1 cellular context compared by ENCODE assay signal in genomic region chr3:120772081-120772480, GRCh38.
A peak's percentile ranks its signal among the peaks of the same experiment; 100 is the strongest.
TF ChIP-seq lines count a peak whose summit lies in the region.

No MANE protein-coding gene starts in this region.

TF ChIP-seq in GM12878, 131 proteins besides CTCF, POLR2A, EP300 and RAD21:
- TF ChIP-seq CHD4 (IDR thresholded peaks at IDR 0.05) (no peak), TAF1 (IDR thresholded peaks at IDR 0.05; ENCODE audit: borderline replicate concordance, low read depth, low read length) (no peak), ZBTB11 (CRISPR knock-in tag; IDR thresholded peaks at IDR 0.05) (no peak), SRF (IDR thresholded peaks at IDR 0.05; ENCODE audit: low read depth in 2 of 2, low read length in 2 of 2) (no peak), ZNF274 (IDR thresholded peaks at IDR 0.05; ENCODE audit: insufficient read depth, insufficient read length) (no peak), RELB (IDR thresholded peaks at IDR 0.05; ENCODE audit: low read depth) (no peak), ZNF207 (IDR thresholded peaks at IDR 0.05; ENCODE audit: borderline replicate concordance) (no peak), CHD2 (IDR thresholded peaks at IDR 0.05; ENCODE audit: borderline replicate concordance, low read depth, low read length) (no peak), BRCA1 (IDR thresholded peaks at IDR 0.05; ENCODE audit: low read depth, low read length) (no peak), NBN (IDR thresholded peaks at IDR 0.05) (no peak), SPI1 (IDR thresholded peaks at IDR 0.05; ENCODE audit: borderline replicate concordance, insufficient read depth, low read depth, low read length) (no peak), BHLHE40 (IDR thresholded peaks at IDR 0.05; ENCODE audit: borderline replicate concordance in 1 of 2, low read depth in 2 of 2, low read length in 1 of 2) (peak in 1 of 2 experiments; percentile 20; a peak in 1 of 4 replicates), RAD51 (IDR thresholded peaks at IDR 0.05) (peak; percentile 20; the same call in 1 of the 2 replicates), IRF4 (IDR thresholded peaks at IDR 0.05; ENCODE audit: low read depth, low read length) (no peak), CBFB (IDR thresholded peaks at IDR 0.05; ENCODE audit: low read depth) (no peak), PRDM15 (CRISPR knock-in tag; IDR thresholded peaks at IDR 0.05) (no peak)
TF ChIP-seq in GM12878: peak in this region for 2.
